Comparison of ENCODE assay signal across 8 cellular contexts in genomic region chr9:91162784-91163440, GRCh38.
DNase-seq lines count a peak whose midpoint lies in the region; ATAC-seq, FAIRE-seq and TF ChIP-seq lines count a peak whose summit lies in the region.

No MANE protein-coding gene starts in this region.

- H3K27ac ChIP-seq in PC-9 = no peak overlapping the region

- no peaks in the 10 kb centered on the region for H3K9me3 ChIP-seq in PC-9 (ENCODE audit: insufficient read depth, low read depth)

- H3K4me3 Mint-ChIP-seq in naive B cell = peak overlapping the region in 7 of 8 donors; percentile 1 to 87 (median 64)

- CTCF ChIA-PET in PC-9 (lab: Charles Lee) = no interaction called here

- FAIRE-seq in D721Med (lab: Jason Lieb, UNC) = no peak

- no peaks in the 10 kb centered on the region for H3K9me3 Mint-ChIP-seq in naive B cell

- no peaks in the 10 kb centered on the region for H3K36me3 ChIP-seq in PC-9 (ENCODE audit: low read depth)

- no peaks in the 10 kb centered on the region for H4K20me1 ChIP-seq in PC-9 (ENCODE audit: insufficient read depth)

- ATAC-seq in HG02798 (IDR thresholded peaks at IDR 0.05; ENCODE audit: poor library complexity, unreplicated experiment) (peak; percentile 77), naive B cell (ENCODE audit: low read depth in 2 of 2) (no peak)

- peaks cover 59% of the 10 kb centered on the region for H3K4me1 ChIP-seq in PC-9 (replicated peaks; ENCODE audit: insufficient read depth)

- H2AFZ ChIP-seq in PC-9 = no peak overlapping the region

- peak overlapping the region; percentile 46 for H3K4me2 ChIP-seq in PC-9

- no peak for TF ChIP-seq CTCF in PC-9 (conservative IDR thresholded peaks at IDR 0.05)
- no peak for TF ChIP-seq CTCF in D721Med (IDR thresholded peaks at IDR 0.05; ENCODE audit: insufficient read depth, missing control alignments)

- peaks cover 24% of the 10 kb centered on the region for H3F3A ChIP-seq in PC-9 (ENCODE audit: insufficient read depth, low read depth)

- H3K27me3 Mint-ChIP-seq in naive B cell = no peaks in the 10 kb centered on the region

- no TSS peak for BruUV-seq in PC-9 (replicated peaks; lab: Mats Ljungman, UMichigan)

- intact Hi-C loops in PC-9 (cut with micrococcal nuclease; ENCODE audit: unreplicated experiment) = loop anchor here (5.0 kb wide), 1 partner anchor 101 kb away; no protein-coding TSS in a partner anchor

- H3K4me3 ChIP-seq in PC-9 = no peak overlapping the region

- DNase-seq in activated T-cell treated with anti-CD3 and anti-CD28 coated beads for 48 hours (ENCODE audit: low read depth) (peak; percentile 74), activated T-cell treated with anti-CD3 and anti-CD28 coated beads for 4 hours (no peak), PC-9 (peak in 1 of 2 experiments; percentile 35), naive B cell (no peak), D721Med (ENCODE audit: insufficient read length, low spot score) (no peak), NCI-H1092 treated with DMSO at 0.1 percent for 48 hours (lab: John Stamatoyannopoulos, UW) (no peak)
- DNase-seq in central memory CD4-positive, alpha-beta T cell = peak; percentile 18

- no peaks in the 10 kb centered on the region for H3K9me2 ChIP-seq in PC-9 (ENCODE audit: insufficient read depth)

- peaks cover 32 to 34% (median 34%) of the 10 kb centered on the region in 3 donors for H3K4me1 Mint-ChIP-seq in naive B cell

- POLR2A ChIA-PET in PC-9 (lab: Charles Lee; ENCODE audit: unreplicated experiment) = no interaction called here

- H3K27ac Mint-ChIP-seq in naive B cell = peak overlapping the region; percentile 13 to 73 (median 34)

- no peaks in the 10 kb centered on the region for H3K79me2 ChIP-seq in PC-9 (ENCODE audit: low read depth)

- no peaks in the 10 kb centered on the region for H3K36me3 Mint-ChIP-seq in naive B cell

- H3K27me3 ChIP-seq in PC-9 (ENCODE audit: insufficient read depth, low read depth) = no peaks in the 10 kb centered on the region

Comparison
In these comparisons a context has a peak if more than half of its experiments do, and no peak if none do; other contexts are left out.
1. DNase-seq: peak in activated T-cell treated with anti-CD3 and anti-CD28 coated beads for 48 hours (single experiment) and central memory CD4-positive, alpha-beta T cell (single experiment); none in activated T-cell treated with anti-CD3 and anti-CD28 coated beads for 4 hours (single experiment), naive B cell (single experiment), D721Med (single experiment) and NCI-H1092 treated with DMSO at 0.1 percent for 48 hours (single experiment).